Comparison of ENCODE assay signal across 21 cellular contexts in the genomic region with DNA sequence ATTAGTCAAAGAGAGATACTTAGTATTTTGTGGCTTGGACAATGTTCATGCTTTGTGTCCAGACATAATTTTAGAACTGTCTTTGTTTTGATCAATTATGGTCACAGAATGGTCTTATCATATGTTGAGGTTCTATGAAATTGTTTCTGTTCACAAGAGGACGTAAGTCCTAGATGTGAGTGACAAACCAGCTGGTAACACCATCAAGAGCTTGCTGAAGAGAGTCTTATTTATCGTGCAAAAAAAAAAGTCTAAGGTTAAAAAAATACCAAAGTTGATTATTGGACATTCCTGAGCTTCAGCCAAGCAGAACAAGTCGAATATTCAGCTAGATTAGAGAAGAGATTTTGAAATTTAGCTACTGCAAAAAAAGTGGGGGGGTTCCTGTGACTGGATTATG.
"Had no signal": no experiment of that assay in that cellular context is flagged by ENCODE, and none has a peak within 500 bp of the region (broad histone marks: within the 10 kb centered on the region; RNA-seq: fewer than 3 reads in every experiment).

No MANE protein-coding gene starts in this region.

- H3K4me3 ChIP-seq: sigmoid colon, spleen, thoracic aorta, upper lobe of left lung had no signal

- H3K36me3 ChIP-seq: sigmoid colon, spleen, thoracic aorta, upper lobe of left lung had no signal

- H3K27ac ChIP-seq: sigmoid colon, spleen, thoracic aorta, upper lobe of left lung, VCaP had no signal

- H3K4me1 ChIP-seq: sigmoid colon, spleen, upper lobe of left lung had no signal

- H3K27me3 ChIP-seq: sigmoid colon, spleen, upper lobe of left lung had no signal

- H3K9me3 ChIP-seq: sigmoid colon, thoracic aorta, upper lobe of left lung had no signal

- DNase-seq: activated CD4-positive, alpha-beta memory T cell treated with anti-CD3 and anti-CD28 coated beads, Interleukin-2, amount 10 ng/mL, durations not matched to agents 7 days and 5 days; activated CD4-positive, alpha-beta T cell treated with anti-CD3 and anti-CD28 coated beads, Interleukin-2, amount 10 ng/mL, durations not matched to agents 24 days and 14 days; activated CD8-positive, alpha-beta memory T cell treated with anti-CD3 and anti-CD28 coated beads, Interleukin-2, amount 10 ng/mL, durations not matched to agents 7 days and 5 days; activated effector memory CD4-positive, alpha-beta T cell treated with anti-CD3 and anti-CD28 coated beads, Interleukin-2, amount 50 U/mL, for 16 hours; activated naive CD4-positive, alpha-beta T cell treated with anti-CD3 and anti-CD28 coated beads, Interleukin-2, amount 50 U/mL, for 16 hours; activated naive CD8-positive, alpha-beta T cell treated with anti-CD3 and anti-CD28 coated beads, Interleukin-2, amount 50 U/mL, for 24 hours; activated T-cell treated with anti-CD3 and anti-CD28 coated beads for 4 hours; anterior cingulate cortex; cerebellar nuclear complex; cortex of kidney; hippocampal formation; mesenchymal stem cell; naive B cell; occipital lobe; sigmoid colon; spleen; stimulated activated CD4-positive, alpha-beta T cell treated with anti-CD3 and anti-CD28 coated beads, Interleukin-4, amount 100 ng/mL, for 1 hour; stimulated activated naive CD4-positive, alpha-beta T cell; upper lobe of left lung had no signal
